28 cellular contexts compared by ENCODE assay signal in the genomic region with DNA sequence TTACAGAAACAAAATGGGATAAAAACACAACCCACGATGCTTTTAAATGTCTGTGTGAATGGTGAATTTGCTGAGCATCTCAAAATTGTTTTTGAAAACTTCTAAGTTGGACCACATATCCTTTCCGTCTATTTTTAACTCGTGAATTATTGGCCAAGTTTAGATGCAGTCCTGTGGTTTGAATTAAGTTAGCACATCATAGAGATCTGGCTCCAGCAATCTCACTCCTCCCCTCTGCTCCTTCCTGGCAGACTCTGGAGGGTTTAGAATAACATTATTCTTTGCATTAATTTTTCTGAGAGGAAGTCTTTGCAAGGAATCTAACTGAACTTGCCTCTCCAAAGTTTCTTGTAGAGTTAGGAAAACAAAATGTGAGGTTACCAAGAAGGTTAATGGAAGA. TPM values are rescaled to one million over a fixed set of nuclear protein-coding genes. Genes with fewer than 3 reads are reported as not detected.
DNase-seq lines count a peak whose midpoint lies in the region; ATAC-seq and TF ChIP-seq lines count a peak whose summit lies in the region.
"Had no signal": no experiment of that assay in that cellular context is flagged by ENCODE, and none has a peak within 500 bp of the region (broad histone marks: within the 10 kb centered on the region; RNA-seq: fewer than 3 reads in every experiment).

No MANE protein-coding gene starts in this region.

- H3K4me1 ChIP-seq in ACC112 (ENCODE audit: control insufficient read depth, insufficient read depth, low read length, unreplicated experiment) (peaks cover 7% of the 10 kb centered on the region), vagina (no peaks in the 10 kb centered on the region)
- H3K4me1 ChIP-seq: breast epithelium, Peyer's patch, prostate gland, SJCRH30 had no signal

- DNase-seq in LHCN-M2 (ENCODE audit: low read depth) (peak; percentile 26), choroid plexus epithelial cell (ENCODE audit: low read depth) (peak; percentile 71), iris pigment epithelial cell (ENCODE audit: low read depth) (peak; percentile 51), DMS 273 (lab: John Stamatoyannopoulos, UW; ENCODE audit: unreplicated experiment) (no peak), vagina (ENCODE audit: extremely low spot score in 2 of 2) (no peak)
- no peak for DNase-seq in stimulated activated CD4-positive, alpha-beta T cell treated with anti-CD3 and anti-CD28 coated beads, Interleukin-4, amount 100 ng/mL, for 24 hours
- DNase-seq: activated CD4-positive, alpha-beta T cell treated with anti-CD3 and anti-CD28 coated beads, Interleukin-2, amount 50 U/mL, for 1 hour; cortex of kidney; EL; GOT3; hippocampal formation; Kasumi-1; NCI-H2081; Peyer's patch; SJCRH30; stimulated activated CD4-positive, alpha-beta T cell treated with anti-CD3 and anti-CD28 coated beads, Interleukin-2, amount 100 ng/mL, for 24 hours; stimulated activated naive B cell treated with anti-CD40 and anti-IgM and Interleukin-4, amounts not matched to agents 10 μg/mL and 1 μg/mL and 100 μg/mL, for 72 hours; T-helper 17 cell had no signal

- H3K9me3 ChIP-seq in vagina, result no peaks in the 10 kb centered on the region
- H3K9me3 ChIP-seq: Peyer's patch, prostate gland, SJCRH30, thoracic aorta had no signal

- intact Hi-C loops in vagina (cut with DNase I), result no loop called here

- TF ChIP-seq CTCF in choroid plexus epithelial cell (conservative IDR thresholded peaks at IDR 0.05; ENCODE audit: low read depth, low read length) (no peak), vagina (IDR thresholded peaks at IDR 0.05) (no peak)

- H3K79me2 ChIP-seq in ACC112 (ENCODE audit: control insufficient read depth, insufficient read depth, low read length, unreplicated experiment), result no peaks in the 10 kb centered on the region

- no peak overlapping the region for H3K4me3 ChIP-seq in ACC112 (ENCODE audit: low read depth, low read length)
- H3K4me3 ChIP-seq in choroid plexus epithelial cell (ENCODE audit: low read depth, low read length), result no peak overlapping the region
- H3K4me3 ChIP-seq in vagina, result no peak overlapping the region
- H3K4me3 ChIP-seq: breast epithelium, Peyer's patch, prostate gland, SJCRH30, skin epidermis, thoracic aorta had no signal

- ATAC-seq in GM19452 (IDR thresholded peaks at IDR 0.05; ENCODE audit: unreplicated experiment), result no peak
- ATAC-seq: activated naive CD4-positive, alpha-beta T cell treated with anti-CD3 and anti-CD28 coated beads, Interleukin-2, amount 50 U/mL, for 72 hours; activated T-helper 17 cell treated with anti-CD3 and anti-CD28 coated beads, Interleukin-2, amount 50 U/mL, for 72 hours; stimulated activated naive B cell treated with anti-CD40 and anti-IgM and Interleukin-4, amounts not matched to agents 10 μg/mL and 1 μg/mL and 100 μg/mL, for 72 hours; T-helper 17 cell had no signal

- H2AFZ ChIP-seq in ACC112 (ENCODE audit: low read length, unreplicated experiment), result peak overlapping the region; percentile 88

- no peaks in the 10 kb centered on the region for H3K27me3 ChIP-seq in ACC112 (ENCODE audit: insufficient read depth, low read length)
- no peaks in the 10 kb centered on the region for H3K27me3 ChIP-seq in vagina
- H3K27me3 ChIP-seq: breast epithelium, Peyer's patch, SJCRH30 had no signal

- no peak for TF ChIP-seq POLR2A in vagina (IDR thresholded peaks at IDR 0.05)

- no peaks in the 10 kb centered on the region for H3K36me3 ChIP-seq in ACC112 (ENCODE audit: insufficient read depth, low read length)
- H3K36me3 ChIP-seq in vagina, result no peaks in the 10 kb centered on the region
- H3K36me3 ChIP-seq: breast epithelium, Peyer's patch, prostate gland, SJCRH30, thoracic aorta had no signal

- H3K27ac ChIP-seq in ACC112 (ENCODE audit: low read depth, low read length) (no peak overlapping the region), vagina (no peak overlapping the region)
- H3K27ac ChIP-seq: 22Rv1, Peyer's patch, prostate gland, SJCRH30, skin epidermis had no signal

RNA-seq across cellular contexts. Expression of a gene that starts 14.5 kb away (rescaled TPM):
- total RNA-seq in LHCN-M2 (2014; rRNA removed) (not detected in 2 replicates), vagina (0.74 TPM)
- polyA plus RNA-seq in LHCN-M2 (2012), result not detected
- total RNA-seq: NCI-H460, SJCRH30, thoracic aorta had no signal

Comparison
In these comparisons a context has a peak if more than half of its experiments do, and no peak if none do; other contexts are left out.
1. DNase-seq: peak in LHCN-M2 (single experiment), choroid plexus epithelial cell (single experiment) and iris pigment epithelial cell (single experiment); none in DMS 273 (single experiment), vagina (0 of 2) and stimulated activated CD4-positive, alpha-beta T cell treated with anti-CD3 and anti-CD28 coated beads, Interleukin-4, amount 100 ng/mL, for 24 hours (single experiment).